In genomic region chr13:44051923-44052322, GRCh38 we compare ENCODE assay signal across 15 cellular contexts.
DNase-seq lines count a peak whose midpoint lies in the region; ATAC-seq and TF ChIP-seq lines count a peak whose summit lies in the region.
"Had no signal": no experiment of that assay in that cellular context is flagged by ENCODE, and none has a peak within 500 bp of the region (broad histone marks: within the 10 kb centered on the region; RNA-seq: fewer than 3 reads in every experiment).

No MANE protein-coding gene starts in this region.

- no peaks in the 10 kb centered on the region for H3K36me3 Mint-ChIP-seq in chondrocyte (ENCODE audit: low read depth)
- H3K36me3 Mint-ChIP-seq: activated CD8-positive, alpha-beta memory T cell treated with anti-CD3 and anti-CD28 coated beads, Interleukin-2, amount 10 ng/mL, durations not matched to agents 7 days and 5 days; stimulated activated memory B cell treated with anti-CD40 and anti-IgM and Interleukin-4, amounts not matched to agents 10 μg/mL and 1 μg/mL and 100 μg/mL, for 72 hours had no signal

- peaks cover 3% of the 10 kb centered on the region for H3K4me1 ChIP-seq in mesodermal cell (ENCODE audit: control insufficient read depth, insufficient read depth, low read length, poor library complexity, severe bottlenecking)

- no peaks in the 10 kb centered on the region for H3K36me3 ChIP-seq in mesodermal cell (ENCODE audit: control insufficient read depth, insufficient read depth, low read length)

- H3K27me3 Mint-ChIP-seq in stimulated activated naive CD8-positive, alpha-beta T cell treated with anti-CD3 and anti-CD28 coated beads, Interleukin-15, amount 100 ng/mL, for 72 hours = peaks cover 25% of the 10 kb centered on the region
- H3K27me3 Mint-ChIP-seq in chondrocyte (ENCODE audit: low read depth) = peaks cover 2% of the 10 kb centered on the region

- peak overlapping the region; percentile 87 for H3K27ac ChIP-seq in mesodermal cell (ENCODE audit: low read depth, low read length, severe bottlenecking)

- no peak overlapping the region for H3K4me3 ChIP-seq in mesodermal cell (ENCODE audit: extremely low read depth, insufficient read depth, low read length, poor library complexity, severe bottlenecking)
- H3K4me3 ChIP-seq: lung had no signal

- intact Hi-C loops in left cardiac atrium (cut with DNase I) = no loop called here

- peaks cover 11% of the 10 kb centered on the region for H3K4me1 Mint-ChIP-seq in stimulated activated naive CD8-positive, alpha-beta T cell treated with anti-CD3 and anti-CD28 coated beads, Interleukin-15, amount 100 ng/mL, for 72 hours
- peaks cover 45% of the 10 kb centered on the region for H3K4me1 Mint-ChIP-seq in chondrocyte (ENCODE audit: low read depth)
- H3K4me1 Mint-ChIP-seq: stimulated activated memory B cell treated with anti-CD40 and anti-IgM and Interleukin-4, amounts not matched to agents 10 μg/mL and 1 μg/mL and 100 μg/mL, for 72 hours had no signal

- no peak for TF ChIP-seq CTCF in chondrocyte (IDR thresholded peaks at IDR 0.05)

- DNase-seq in stimulated activated naive CD8-positive, alpha-beta T cell treated with anti-CD3 and anti-CD28 coated beads, Interleukin-15, Interleukin-2, amounts not matched to agents 100 U/mL and 50 U/mL, for 24 hours = no peak
- no peak for DNase-seq in stimulated activated naive CD8-positive, alpha-beta T cell treated with anti-CD3 and anti-CD28 coated beads, Interleukin-15, amount 100 ng/mL, for 72 hours
- DNase-seq in chondrocyte (ENCODE audit: low spot score) = no peak
- DNase-seq in NCI-H1105 treated with DMSO at 0.1 percent for 48 hours (lab: John Stamatoyannopoulos, UW) = no peak
- no peak for DNase-seq in cerebellar nuclear complex (lab: John Stamatoyannopoulos, UW)
- DNase-seq in left cardiac atrium = no peak
- DNase-seq: activated CD8-positive, alpha-beta memory T cell treated with anti-CD3 and anti-CD28 coated beads, Interleukin-2, amount 10 ng/mL, durations not matched to agents 7 days and 5 days; activated naive CD4-positive, alpha-beta T cell treated with anti-CD3 and anti-CD28 coated beads, Interleukin-2, amount 50 U/mL, for 16 hours; NCI-H345; nucleus accumbens; OCI-M1 had no signal

- peak; percentile 85 for ATAC-seq in stimulated activated naive CD8-positive, alpha-beta T cell treated with anti-CD3 and anti-CD28 coated beads, Interleukin-15, Interleukin-2, amounts not matched to agents 100 U/mL and 50 U/mL, for 24 hours
- ATAC-seq in stimulated activated naive CD8-positive, alpha-beta T cell treated with anti-CD3 and anti-CD28 coated beads, Interleukin-15, amount 100 ng/mL, for 72 hours = no peak
- no peak for ATAC-seq in HG03439 (IDR thresholded peaks at IDR 0.05; ENCODE audit: unreplicated experiment)
- no peak for ATAC-seq in left cardiac atrium
- ATAC-seq: activated CD8-positive, alpha-beta memory T cell treated with anti-CD3 and anti-CD28 coated beads, Interleukin-2, amount 10 ng/mL, durations not matched to agents 7 days and 5 days; stimulated activated memory B cell treated with anti-CD40 and anti-IgM and Interleukin-4, amounts not matched to agents 10 μg/mL and 1 μg/mL and 100 μg/mL, for 72 hours had no signal

- H3K9me3 ChIP-seq in mesodermal cell (ENCODE audit: control insufficient read depth, low read length) = no peaks in the 10 kb centered on the region

- H3K4me3 Mint-ChIP-seq in stimulated activated naive CD8-positive, alpha-beta T cell treated with anti-CD3 and anti-CD28 coated beads, Interleukin-15, amount 100 ng/mL, for 72 hours = no peak overlapping the region
- no peak overlapping the region for H3K4me3 Mint-ChIP-seq in chondrocyte (ENCODE audit: unreplicated experiment)
- H3K4me3 Mint-ChIP-seq: activated CD8-positive, alpha-beta memory T cell treated with anti-CD3 and anti-CD28 coated beads, Interleukin-2, amount 10 ng/mL, durations not matched to agents 7 days and 5 days; stimulated activated memory B cell treated with anti-CD40 and anti-IgM and Interleukin-4, amounts not matched to agents 10 μg/mL and 1 μg/mL and 100 μg/mL, for 72 hours had no signal

- no CpG with 5 or more reads among the region's 3 CpGs for WGBS in mesodermal cell (ENCODE audit: insufficient coverage in 2 of 2), 2 experiments

- H3K27ac Mint-ChIP-seq in stimulated activated naive CD8-positive, alpha-beta T cell treated with anti-CD3 and anti-CD28 coated beads, Interleukin-15, amount 100 ng/mL, for 72 hours = no peak overlapping the region
- H3K27ac Mint-ChIP-seq in chondrocyte (ENCODE audit: unreplicated experiment) = peak overlapping the region; percentile 99
- H3K27ac Mint-ChIP-seq: activated CD8-positive, alpha-beta memory T cell treated with anti-CD3 and anti-CD28 coated beads, Interleukin-2, amount 10 ng/mL, durations not matched to agents 7 days and 5 days; stimulated activated memory B cell treated with anti-CD40 and anti-IgM and Interleukin-4, amounts not matched to agents 10 μg/mL and 1 μg/mL and 100 μg/mL, for 72 hours had no signal

- no peaks in the 10 kb centered on the region for H3K9me3 Mint-ChIP-seq in stimulated activated naive CD8-positive, alpha-beta T cell treated with anti-CD3 and anti-CD28 coated beads, Interleukin-15, amount 100 ng/mL, for 72 hours
- no peaks in the 10 kb centered on the region for H3K9me3 Mint-ChIP-seq in chondrocyte (ENCODE audit: low read depth)
- H3K9me3 Mint-ChIP-seq: stimulated activated memory B cell treated with anti-CD40 and anti-IgM and Interleukin-4, amounts not matched to agents 10 μg/mL and 1 μg/mL and 100 μg/mL, for 72 hours had no signal
